ENCODE assay signal across 13 cellular contexts in genomic region chr22:26751217-26751616, GRCh38.
DNase-seq lines count a peak whose midpoint lies in the region; ATAC-seq and TF ChIP-seq lines count a peak whose summit lies in the region.
"Had no signal": no experiment of that assay in that cellular context is flagged by ENCODE, and none has a peak within 500 bp of the region (broad histone marks: within the 10 kb centered on the region; RNA-seq: fewer than 3 reads in every experiment).

No MANE protein-coding gene starts in this region.

- ATAC-seq in CD4-positive, CD25-positive, alpha-beta regulatory T cell (ENCODE audit: low read depth in 2 of 2), result no peak
- ATAC-seq in left lung, result peak; percentile 47
- no peak for ATAC-seq in HG03565 (IDR thresholded peaks at IDR 0.05; ENCODE audit: unreplicated experiment)
- ATAC-seq: HCT116 had no signal

- no peaks in the 10 kb centered on the region for H3K9me3 ChIP-seq in CD4-positive, CD25-positive, alpha-beta regulatory T cell (ENCODE audit: control insufficient read depth in 2 of 2, low read length in 2 of 2)
- no peaks in the 10 kb centered on the region for H3K9me3 ChIP-seq in left lung
- H3K9me3 ChIP-seq: MG63, transverse colon had no signal

- peak overlapping the region in 1 of 4 donors; percentile 41 for H3K4me3 Mint-ChIP-seq in CD4-positive, CD25-positive, alpha-beta regulatory T cell
- H3K4me3 Mint-ChIP-seq in immature natural killer cell, result peak overlapping the region in 1 of 5 donors; percentile 1

- H3K27me3 Mint-ChIP-seq in CD4-positive, CD25-positive, alpha-beta regulatory T cell, result no peaks in the 10 kb centered on the region
- H3K27me3 Mint-ChIP-seq in immature natural killer cell (ENCODE audit: low read depth in 3 of 3), result peaks cover 0 to 1% (median 1%) of the 10 kb centered on the region in 3 donors

- H3K4me3 ChIP-seq in CD4-positive, CD25-positive, alpha-beta regulatory T cell (ENCODE audit: low read depth, low read length), result no peak overlapping the region
- no peak overlapping the region for H3K4me3 ChIP-seq in left lung
- H3K4me3 ChIP-seq: lung, MG63, transverse colon had no signal

- no peaks in the 10 kb centered on the region for H3K27me3 ChIP-seq in CD4-positive, CD25-positive, alpha-beta regulatory T cell (ENCODE audit: control insufficient read depth, insufficient read depth, low read length)
- H3K27me3 ChIP-seq in left lung, result no peaks in the 10 kb centered on the region
- H3K27me3 ChIP-seq: MG63, transverse colon had no signal

- peaks cover 7% of the 10 kb centered on the region for H3K36me3 ChIP-seq in CD4-positive, CD25-positive, alpha-beta regulatory T cell (ENCODE audit: control insufficient read depth, insufficient read depth, low read length)
- no peaks in the 10 kb centered on the region for H3K36me3 ChIP-seq in left lung
- H3K36me3 ChIP-seq: MG63, transverse colon had no signal

- TF ChIP-seq CTCF in left lung (IDR thresholded peaks at IDR 0.05), result no peak

- H3K4me1 ChIP-seq in CD4-positive, CD25-positive, alpha-beta regulatory T cell (ENCODE audit: control insufficient read depth, insufficient read depth, low read length, poor library complexity, severe bottlenecking), result no peaks in the 10 kb centered on the region
- peaks cover 0 to 8% of the 10 kb centered on the region in 2 donors for H3K4me1 ChIP-seq in left lung

- H3K4me1 Mint-ChIP-seq in CD4-positive, CD25-positive, alpha-beta regulatory T cell, result peaks cover 0 to 21% (median 12%) of the 10 kb centered on the region in 4 donors
- peaks cover 12 to 13% of the 10 kb centered on the region in 2 donors for H3K4me1 Mint-ChIP-seq in immature natural killer cell

- intact Hi-C loops in left lung (cut with DNase I), result no loop called here

- DNase-seq in CD4-positive, CD25-positive, alpha-beta regulatory T cell, result no peak
- peak; percentile 74 for DNase-seq in M059J (ENCODE audit: low read depth)
- DNase-seq in dermis blood vessel endothelial cell, result peak; percentile 91
- DNase-seq in left lung, result no peak
- DNase-seq in effector CD4-positive, alpha-beta T cell, result no peak
- DNase-seq in immature natural killer cell, result no peak
- no peak for DNase-seq in activated T-cell treated with anti-CD3 and anti-CD28 coated beads for 4 hours
- DNase-seq: MG63, transverse colon had no signal

- H3K27ac ChIP-seq in CD4-positive, CD25-positive, alpha-beta regulatory T cell (ENCODE audit: insufficient read depth, low read length, poor library complexity, severe bottlenecking), result no peak overlapping the region
- H3K27ac ChIP-seq in left lung, result peak overlapping the region in 1 of 2 donors; percentile 33
- H3K27ac ChIP-seq: C4-2B, transverse colon had no signal

- peaks cover 30% of the 10 kb centered on the region for H3K36me3 Mint-ChIP-seq in CD4-positive, CD25-positive, alpha-beta regulatory T cell
- peaks cover 0 to 3% (median 0%) of the 10 kb centered on the region in 3 donors for H3K36me3 Mint-ChIP-seq in immature natural killer cell

- peak overlapping the region in 2 of 3 donors; percentile 20 to 25 for H3K27ac Mint-ChIP-seq in CD4-positive, CD25-positive, alpha-beta regulatory T cell
- H3K27ac Mint-ChIP-seq in immature natural killer cell, result no peak overlapping the region

- H3K9me3 Mint-ChIP-seq in CD4-positive, CD25-positive, alpha-beta regulatory T cell, result peaks cover 0 to 3% (median 0%) of the 10 kb centered on the region in 7 donors
- no peaks in the 10 kb centered on the region for H3K9me3 Mint-ChIP-seq in immature natural killer cell

Comparison
In these comparisons a context has a peak if more than half of its experiments do, and no peak if none do; other contexts are left out.
1. DNase-seq: peak in M059J (single experiment) and dermis blood vessel endothelial cell (single experiment); none in CD4-positive, CD25-positive, alpha-beta regulatory T cell (0 of 3), left lung (0 of 2), effector CD4-positive, alpha-beta T cell (single experiment), immature natural killer cell (0 of 3) and activated T-cell treated with anti-CD3 and anti-CD28 coated beads for 4 hours (single experiment).
2. H3K27ac Mint-ChIP-seq: peak in CD4-positive, CD25-positive, alpha-beta regulatory T cell (2 of 3); none in immature natural killer cell (0 of 6).